ENCODE assay signal across 23 cellular contexts in the genomic region with DNA sequence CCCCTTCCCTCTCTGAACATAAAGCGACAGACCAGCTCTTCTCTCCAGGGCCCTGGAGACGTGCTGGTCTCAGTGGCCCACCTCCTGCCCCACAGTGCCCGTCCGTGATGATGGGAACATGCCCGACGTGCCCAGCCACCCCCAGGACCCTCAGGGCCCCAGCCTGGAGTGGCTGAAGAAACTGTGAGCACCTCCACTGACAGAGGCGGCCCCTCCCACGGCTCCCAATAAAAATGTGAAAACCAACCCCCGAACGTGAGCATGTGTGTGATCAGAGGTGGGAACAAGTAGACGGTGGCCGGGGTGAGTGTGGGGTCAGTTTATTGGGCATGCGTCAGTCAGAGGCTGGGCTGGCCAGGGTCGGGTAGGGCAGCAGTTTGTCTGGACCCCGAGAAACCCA. TPM values are rescaled to one million over a fixed set of nuclear protein-coding genes. Genes with fewer than 3 reads are reported as not detected.
"Had no signal": no experiment of that assay in that cellular context is flagged by ENCODE, and none has a peak within 500 bp of the region (broad histone marks: within the 10 kb centered on the region; RNA-seq: fewer than 3 reads in every experiment).

No MANE protein-coding gene starts in this region.

- H3K4me1 ChIP-seq: colonic mucosa, neural progenitor cell had no signal

- H3K9me3 ChIP-seq: colonic mucosa, esophagus squamous epithelium, pancreas, tibial nerve, vagina had no signal

- H3K27me3 ChIP-seq: colonic mucosa, esophagus squamous epithelium, neural progenitor cell, pancreas, tibial nerve, vagina had no signal

- H3K4me3 ChIP-seq: colonic mucosa, esophagus squamous epithelium, lung, neural progenitor cell, pancreas, SK-N-MC, tibial nerve, vagina had no signal

- H3K27ac Mint-ChIP-seq: activated T-helper 2 cell treated with anti-CD3 and anti-CD28 coated beads, Interferon-gamma antibody, Interleukin-2, Interleukin-4, amounts not matched to agents 10 μg/mL and 5 μg/mL and 100 μg/mL, durations not matched to agents 14 hours and 24 hours and 36 hours; mesothelial cell of epicardium; neural progenitor cell; stimulated activated memory B cell treated with anti-CD40 and anti-IgM and Interleukin-4, amounts not matched to agents 10 μg/mL and 1 μg/mL and 100 μg/mL, for 72 hours had no signal

- DNase-seq: activated CD4-positive, alpha-beta T cell treated with anti-CD3 and anti-CD28 coated beads for 1 hour; activated naive CD4-positive, alpha-beta T cell treated with anti-CD3 and anti-CD28 coated beads, Interleukin-2, amount 50 U/mL, for 16 hours; amniotic stem cell; caudate nucleus; colonic mucosa; esophagus squamous epithelium; hypothalamus; kidney glomerular epithelial cell; stimulated activated CD4-positive, alpha-beta T cell treated with anti-CD3 and anti-CD28 coated beads, Interleukin-2, amount 100 ng/mL, for 48 hours; substantia nigra; T-helper 9 cell had no signal

- ATAC-seq: pancreas; stimulated activated memory B cell treated with anti-CD40 and anti-IgM and Interleukin-4, amounts not matched to agents 10 μg/mL and 1 μg/mL and 100 μg/mL, for 72 hours had no signal

- H3K27me3 Mint-ChIP-seq: stimulated activated memory B cell treated with anti-CD40 and anti-IgM and Interleukin-4, amounts not matched to agents 10 μg/mL and 1 μg/mL and 100 μg/mL, for 72 hours had no signal

- H3K9me3 Mint-ChIP-seq: activated T-helper 2 cell treated with anti-CD3 and anti-CD28 coated beads, Interferon-gamma antibody, Interleukin-2, Interleukin-4, amounts not matched to agents 10 μg/mL and 5 μg/mL and 100 μg/mL, durations not matched to agents 14 hours and 24 hours and 36 hours; mesothelial cell of epicardium; neural progenitor cell; stimulated activated memory B cell treated with anti-CD40 and anti-IgM and Interleukin-4, amounts not matched to agents 10 μg/mL and 1 μg/mL and 100 μg/mL, for 72 hours had no signal

- H3K27ac ChIP-seq: colonic mucosa, esophagus squamous epithelium, neural progenitor cell, pancreas, SK-N-MC, tibial nerve, vagina had no signal

- H3K36me3 ChIP-seq: neural progenitor cell had no signal

- H3K4me3 Mint-ChIP-seq: mesothelial cell of epicardium; neural progenitor cell; stimulated activated memory B cell treated with anti-CD40 and anti-IgM and Interleukin-4, amounts not matched to agents 10 μg/mL and 1 μg/mL and 100 μg/mL, for 72 hours had no signal

RNA-seq across cellular contexts. Expression of gene OSCAR, which starts 6.1 kb away (rescaled TPM):
- total RNA-seq: endothelial cell of umbilical vein, glomerular endothelial cell, mesothelial cell of epicardium had no signal

RNA-seq across cellular contexts. Expression of gene TARM1, which starts 25.6 kb away (rescaled TPM):
- total RNA-seq: activated T-helper 2 cell treated with anti-CD3 and anti-CD28 coated beads, Interferon-gamma antibody, Interleukin-2, Interleukin-4, amounts not matched to agents 10 μg/mL and 5 μg/mL and 100 μg/mL, durations not matched to agents 14 hours and 24 hours and 36 hours; colonic mucosa; endothelial cell of umbilical vein; esophagus squamous epithelium; fibroblast of villous mesenchyme; glomerular endothelial cell; mesothelial cell of epicardium; pancreas; tibial nerve; vagina had no signal
- polyA plus RNA-seq: endothelial cell of umbilical vein, pancreas had no signal
